ENCODE assay signal across 8 cellular contexts in the genomic region with DNA sequence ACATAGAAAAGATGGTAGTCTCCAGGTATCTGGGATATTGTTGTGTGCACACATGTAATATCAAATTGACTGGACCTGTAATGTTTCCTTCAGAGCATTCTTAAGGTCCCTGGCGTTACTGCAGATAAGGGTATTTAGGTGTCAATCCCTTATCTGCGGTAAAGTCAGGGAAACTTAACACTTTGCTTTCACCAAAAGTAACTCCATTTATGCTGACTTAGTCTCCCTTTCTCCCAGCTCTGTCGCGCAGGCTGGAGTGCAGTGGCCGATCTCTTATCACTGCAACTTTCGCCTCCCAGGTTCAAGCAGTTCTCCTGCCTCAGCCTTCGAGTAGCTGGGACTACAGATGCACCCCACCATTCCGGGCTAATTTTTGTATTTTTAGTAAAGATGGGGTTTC. TPM values are rescaled to one million over a fixed set of nuclear protein-coding genes. Genes with fewer than 3 reads are reported as not detected.
DNase-seq lines count a peak whose midpoint lies in the region; ATAC-seq, FAIRE-seq and TF ChIP-seq lines count a peak whose summit lies in the region.

No MANE protein-coding gene starts in this region.

- DNase-seq in A549 (ENCODE audit: low read depth in 1 of 2, low spot score in 1 of 2) (no peak), breast epithelium (ENCODE audit: low spot score in 2 of 2) (no peak), CD1c-positive myeloid dendritic cell (ENCODE audit: extremely low spot score) (no peak), ecto neural progenitor cell (ENCODE audit: low spot score) (no peak)
- DNase-seq in natural killer cell treated with Interleukin-12 subunit alpha and Interleukin-12 subunit beta and Interleukin-15 and Interleukin-18, amount 100 ng/mL, for 72 hours (ENCODE audit: low spot score): no peak
- DNase-seq in stimulated activated CD4-positive, alpha-beta T cell treated with anti-CD3 and anti-CD28 coated beads, Interleukin-12 subunit alpha, Interleukin-12 subunit beta, amount 100 ng/mL, for 4 hours: no peak

- H3K4me3 ChIP-seq in A549: peak overlapping the region; percentile 92
- peak overlapping the region; percentile 88 for H3K4me3 ChIP-seq in HUES48 (ENCODE audit: low read depth, low read length)
- peak overlapping the region; percentile 78 to 97 (median 84) for H3K4me3 ChIP-seq in breast epithelium

- TF ChIP-seq RAD21 in A549 (conservative IDR thresholded peaks at IDR 0.05 in 1 of 2, IDR thresholded peaks at IDR 0.05 in 1 of 2): no peak

- ATAC-seq in A549 (no peak), HG02981 (IDR thresholded peaks at IDR 0.05; ENCODE audit: unreplicated experiment) (no peak)
- no peak for ATAC-seq in natural killer cell treated with Interleukin-12 subunit alpha and Interleukin-12 subunit beta and Interleukin-15 and Interleukin-18, amount 100 ng/mL, for 72 hours

- H3K4me3 Mint-ChIP-seq in natural killer cell treated with Interleukin-12 subunit alpha and Interleukin-12 subunit beta and Interleukin-15 and Interleukin-18, amount 100 ng/mL, for 72 hours: peak overlapping the region; percentile 85

- H3K4me1 ChIP-seq in A549: peaks cover 30% of the 10 kb centered on the region
- H3K4me1 ChIP-seq in HUES48 (ENCODE audit: control insufficient read depth, insufficient read depth, low read length): peaks cover 13% of the 10 kb centered on the region
- H3K4me1 ChIP-seq in breast epithelium: peaks cover 14 to 18% of the 10 kb centered on the region in 2 donors

- POLR2A ChIA-PET in A549 (lab: Yijun Ruan, JAX): no interaction called here

- TF ChIP-seq POLR2A in A549 (IDR thresholded peaks at IDR 0.05; ENCODE audit: low read length) (no peak), breast epithelium (IDR thresholded peaks at IDR 0.05) (no peak)

- no peak for FAIRE-seq in A549 (lab: Jason Lieb, UNC)

- TF ChIP-seq CTCF in A549 (IDR thresholded peaks at IDR 0.05): no peak
- TF ChIP-seq CTCF in breast epithelium (IDR thresholded peaks at IDR 0.05): no peak

- CTCF ChIA-PET in A549 (lab: Yijun Ruan, JAX): interaction anchor here (0.9 to 3.3 kb wide), 11 partner anchors 8 to 295 kb away, joined by 3 to 24 read pairs (median 4); partner anchors contain the start of genes ANKRD36 and ANKRD39

- no peak overlapping the region for H3K9ac ChIP-seq in HUES48 (ENCODE audit: low read depth, low read length)

- H3K27me3 ChIP-seq in HUES48 (ENCODE audit: control insufficient read depth, insufficient read depth, low read length) (no peaks in the 10 kb centered on the region), breast epithelium (no peaks in the 10 kb centered on the region)

- TF ChIP-seq EP300 in A549 (IDR thresholded peaks at IDR 0.05): no peak

- H3K4me2 ChIP-seq in A549: peak overlapping the region; percentile 81

- H3K27ac ChIP-seq in A549 (no peak overlapping the region), HUES48 (ENCODE audit: low read depth, low read length) (no peak overlapping the region), breast epithelium (no peak overlapping the region)

- intact Hi-C loops in breast epithelium (cut with DNase I; ENCODE audit: low total_unique reads): no loop called here

- H3K36me3 ChIP-seq in HUES48 (ENCODE audit: control insufficient read depth, insufficient read depth, low read length) (peaks cover 28% of the 10 kb centered on the region), breast epithelium (no peaks in the 10 kb centered on the region)

- H3K4me1 Mint-ChIP-seq in natural killer cell treated with Interleukin-12 subunit alpha and Interleukin-12 subunit beta and Interleukin-15 and Interleukin-18, amount 100 ng/mL, for 72 hours (ENCODE audit: low read depth in 2 of 2): peaks cover 43 to 49% of the 10 kb centered on the region in 2 donors

- H3K9me3 ChIP-seq in A549: no peaks in the 10 kb centered on the region
- no peaks in the 10 kb centered on the region for H3K9me3 ChIP-seq in HUES48 (ENCODE audit: control insufficient read depth, insufficient read depth, low read length)
- no peaks in the 10 kb centered on the region for H3K9me3 ChIP-seq in breast epithelium

- H3K27ac Mint-ChIP-seq in natural killer cell treated with Interleukin-12 subunit alpha and Interleukin-12 subunit beta and Interleukin-15 and Interleukin-18, amount 100 ng/mL, for 72 hours: peak overlapping the region in 1 of 2 donors; percentile 41

- H3K36me3 Mint-ChIP-seq in natural killer cell treated with Interleukin-12 subunit alpha and Interleukin-12 subunit beta and Interleukin-15 and Interleukin-18, amount 100 ng/mL, for 72 hours: peaks cover 4% of the 10 kb centered on the region

- WGBS in A549 (ENCODE audit: missing lambda C conversion rate): 95% methylated on average over 8 of the region's 8 CpGs

- no peaks in the 10 kb centered on the region for H3K9me3 Mint-ChIP-seq in natural killer cell treated with Interleukin-12 subunit alpha and Interleukin-12 subunit beta and Interleukin-15 and Interleukin-18, amount 100 ng/mL, for 72 hours

- no peaks in the 10 kb centered on the region for H3K27me3 Mint-ChIP-seq in natural killer cell treated with Interleukin-12 subunit alpha and Interleukin-12 subunit beta and Interleukin-15 and Interleukin-18, amount 100 ng/mL, for 72 hours

TF ChIP-seq in A549, 52 proteins besides CTCF, POLR2A, EP300 and RAD21:
- no peak for TF ChIP-seq ZSCAN20 (CRISPR knock-in tag; IDR thresholded peaks at IDR 0.05)
- TF ChIP-seq HEYL (CRISPR knock-in tag; IDR thresholded peaks at IDR 0.05): no peak
- TF ChIP-seq MAZ (IDR thresholded peaks at IDR 0.05; ENCODE audit: borderline replicate concordance, low read depth, low read length): no peak
- TF ChIP-seq MAFK (IDR thresholded peaks at IDR 0.05; ENCODE audit: partially characterized antibody): no peak
- TF ChIP-seq NFE2L2 (conservative IDR thresholded peaks at IDR 0.05; ENCODE audit: low read length): no peak
- TF ChIP-seq MYC (IDR thresholded peaks at IDR 0.05; ENCODE audit: borderline replicate concordance, low read length): no peak
- TF ChIP-seq GATA3 (IDR thresholded peaks at IDR 0.05; ENCODE audit: borderline replicate concordance): no peak
- TF ChIP-seq SMC3 (IDR thresholded peaks at IDR 0.05): no peak
- TF ChIP-seq, protein P1, sequence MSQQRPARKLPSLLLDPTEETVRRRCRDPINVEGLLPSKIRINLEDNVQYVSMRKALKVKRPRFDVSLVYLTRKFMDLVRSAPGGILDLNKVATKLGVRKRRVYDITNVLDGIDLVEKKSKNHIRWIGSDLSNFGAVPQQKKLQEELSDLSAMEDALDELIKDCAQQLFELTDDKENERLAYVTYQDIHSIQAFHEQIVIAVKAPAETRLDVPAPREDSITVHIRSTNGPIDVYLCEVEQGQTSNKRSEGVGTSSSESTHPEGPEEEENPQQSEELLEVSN (IDR thresholded peaks at IDR 0.05; ENCODE audit: borderline replicate concordance, low read depth): no peak
- TF ChIP-seq HOXA7 (CRISPR knock-in tag; IDR thresholded peaks at IDR 0.05): no peak

RNA-seq across cellular contexts. Expression of gene CNNM3, which starts 1.8 kb away (rescaled TPM):
- polyA plus RNA-seq in A549 (2011; rRNA removed) (11.8 and 13.6 TPM in 2 replicates), A549 (2017; fragmentation: RNase III; extraction: RNeasy Plus Mini Kit Qiagen cat#74134 plus additional on column Dnase treatment) (13.2 to 15.3 TPM (median 14.1 TPM) in 3 replicates)
- 21.7 and 24.2 TPM in 2 replicates for polyA plus RNA-seq in A549 (2012; cell fraction: cytosol; rRNA removed)
- 36.8 and 49.9 TPM in 2 replicates for polyA plus RNA-seq in A549 (2012; cell fraction: nucleus; rRNA removed)
- 27.2 and 43.9 TPM in 2 replicates for polyA minus RNA-seq in A549 (2011; rRNA and poly(A)+ RNA removed)
- 10 to 100 TPM in 2 of 3 donors, 1 to 10 TPM in 1; 7.5 to 13.8 (median 11.8) TPM for total RNA-seq in breast epithelium
- total RNA-seq in natural killer cell treated with Interleukin-12 subunit alpha and Interleukin-12 subunit beta and Interleukin-15 and Interleukin-18, amount 100 ng/mL, for 72 hours: 10 to 100 TPM; 15.7 to 32.9 TPM

RNA-seq across cellular contexts. Expression of gene ANKRD23, which starts 25.9 kb away (rescaled TPM):
- polyA plus RNA-seq in A549 (2011; rRNA removed): 1.6 and 1.9 TPM in 2 replicates
- polyA plus RNA-seq in A549 (2012; cell fraction: cytosol; rRNA removed): 2.4 and 3.1 TPM in 2 replicates
- 23.4 and 25.4 TPM in 2 replicates for polyA plus RNA-seq in A549 (2012; cell fraction: nucleus; rRNA removed)
- polyA plus RNA-seq in A549 (2017; fragmentation: RNase III; extraction: RNeasy Plus Mini Kit Qiagen cat#74134 plus additional on column Dnase treatment): 2.1 to 2.5 TPM (median 2.4 TPM) in 3 replicates
- 3.5 and 3.8 TPM in 2 replicates for polyA minus RNA-seq in A549 (2011; rRNA and poly(A)+ RNA removed)
- 1 to 10 TPM; 3.5 to 9.4 (median 7.2) TPM for total RNA-seq in breast epithelium
- 10 to 100 TPM in 1 of 2 donors, 1 to 10 TPM in 1; 7.4 to 12.9 TPM for total RNA-seq in natural killer cell treated with Interleukin-12 subunit alpha and Interleukin-12 subunit beta and Interleukin-15 and Interleukin-18, amount 100 ng/mL, for 72 hours

RNA-seq across cellular contexts. Expression of gene ANKRD39, which starts 39.9 kb away (rescaled TPM):
- polyA plus RNA-seq in A549 (2011; rRNA removed) (6.3 and 6.4 TPM in 2 replicates), A549 (2017; fragmentation: RNase III; extraction: RNeasy Plus Mini Kit Qiagen cat#74134 plus additional on column Dnase treatment) (16.4 to 16.5 TPM (median 16.5 TPM) in 3 replicates)
- 20.8 and 24.3 TPM in 2 replicates for polyA plus RNA-seq in A549 (2012; cell fraction: cytosol; rRNA removed)
- 27.9 and 33.4 TPM in 2 replicates for polyA plus RNA-seq in A549 (2012; cell fraction: nucleus; rRNA removed)
- polyA minus RNA-seq in A549 (2011; rRNA and poly(A)+ RNA removed): 4.3 and 6.2 TPM in 2 replicates
- total RNA-seq in breast epithelium: 10 to 100 TPM in 1 of 3 donors, 1 to 10 TPM in 2; 8.8 to 15.8 (median 9.2) TPM
- total RNA-seq in natural killer cell treated with Interleukin-12 subunit alpha and Interleukin-12 subunit beta and Interleukin-15 and Interleukin-18, amount 100 ng/mL, for 72 hours: 10 to 100 TPM; 27.8 to 41.7 TPM

RNA-seq across cellular contexts. Expression of gene SEMA4C, which starts 52.0 kb away (rescaled TPM):
- polyA plus RNA-seq in A549 (2011; rRNA removed) (11.0 and 16.4 TPM in 2 replicates), A549 (2017; fragmentation: RNase III; extraction: RNeasy Plus Mini Kit Qiagen cat#74134 plus additional on column Dnase treatment) (12.3 to 15.1 TPM (median 14.4 TPM) in 3 replicates)
- polyA plus RNA-seq in A549 (2012; cell fraction: cytosol; rRNA removed): 14.2 and 18.5 TPM in 2 replicates
- polyA plus RNA-seq in A549 (2012; cell fraction: nucleus; rRNA removed): 55.6 and 61.2 TPM in 2 replicates
- polyA minus RNA-seq in A549 (2011; rRNA and poly(A)+ RNA removed): 21.6 and 27.6 TPM in 2 replicates
- 10 to 100 TPM; 17.9 to 37.3 (median 31.5) TPM for total RNA-seq in breast epithelium
- total RNA-seq in natural killer cell treated with Interleukin-12 subunit alpha and Interleukin-12 subunit beta and Interleukin-15 and Interleukin-18, amount 100 ng/mL, for 72 hours: 10 to 100 TPM; 17.0 to 18.0 TPM

RNA-seq across cellular contexts. Expression of gene CNNM4, which starts 57.2 kb away (rescaled TPM):
- polyA plus RNA-seq in A549 (2011; rRNA removed) (11.2 and 15.0 TPM in 2 replicates), A549 (2017; fragmentation: RNase III; extraction: RNeasy Plus Mini Kit Qiagen cat#74134 plus additional on column Dnase treatment) (8.5 to 8.8 TPM (median 8.8 TPM) in 3 replicates)
- 9.5 and 13.5 TPM in 2 replicates for polyA plus RNA-seq in A549 (2012; cell fraction: cytosol; rRNA removed)
- polyA plus RNA-seq in A549 (2012; cell fraction: nucleus; rRNA removed): 16.3 and 16.6 TPM in 2 replicates
- 17.7 and 17.8 TPM in 2 replicates for polyA minus RNA-seq in A549 (2011; rRNA and poly(A)+ RNA removed)
- total RNA-seq in breast epithelium: 10 to 100 TPM in 1 of 3 donors, 1 to 10 TPM in 2; 2.7 to 12.1 (median 9.5) TPM
- 1 to 10 TPM; 7.3 to 8.4 TPM for total RNA-seq in natural killer cell treated with Interleukin-12 subunit alpha and Interleukin-12 subunit beta and Interleukin-15 and Interleukin-18, amount 100 ng/mL, for 72 hours
